Comparison of ENCODE assay signal across 20 cellular contexts in the genomic region with DNA sequence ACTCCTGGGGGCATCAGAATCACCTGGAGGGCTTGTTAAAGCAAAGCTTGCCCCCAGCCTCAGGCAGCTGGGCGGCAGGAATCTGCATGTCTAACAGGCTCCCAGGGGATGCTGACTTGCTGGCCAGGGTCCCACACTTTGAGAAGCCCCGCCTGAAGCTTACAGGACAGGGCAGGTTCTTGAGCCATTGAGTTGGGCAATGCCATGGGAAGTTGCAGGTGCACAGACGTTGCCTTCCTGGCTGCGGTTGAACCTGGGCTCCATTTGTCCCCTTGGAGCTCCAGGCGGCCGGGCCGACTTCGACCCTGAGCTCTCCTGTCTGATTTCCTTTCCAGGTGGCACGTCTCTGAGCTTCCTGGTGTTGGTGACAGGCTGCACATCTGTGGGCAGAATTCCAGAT. TPM values are rescaled to one million over a fixed set of nuclear protein-coding genes. Genes with fewer than 3 reads are reported as not detected.
DNase-seq lines count a peak whose midpoint lies in the region; FAIRE-seq and TF ChIP-seq lines count a peak whose summit lies in the region.
"Had no signal": no experiment of that assay in that cellular context is flagged by ENCODE, and none has a peak within 500 bp of the region (broad histone marks: within the 10 kb centered on the region; RNA-seq: fewer than 3 reads in every experiment).

No MANE protein-coding gene starts in this region.

- peaks cover 61% of the 10 kb centered on the region for H3K4me1 Mint-ChIP-seq in HFFc6 (ENCODE audit: low read depth)
- peaks cover 46% of the 10 kb centered on the region for H3K4me1 Mint-ChIP-seq in activated naive CD8-positive, alpha-beta T cell treated with anti-CD3 and anti-CD28 coated beads for 36 hours

- TF ChIP-seq CTCF in HFFc6 (IDR thresholded peaks at IDR 0.05) (no peak), H1 (IDR thresholded peaks at IDR 0.05; ENCODE audit: control extremely low read depth in 1 of 3, insufficient read depth in 1 of 3, low read depth in 1 of 3, low read length in 3 of 3) (no peak), OCI-LY7 (conservative IDR thresholded peaks at IDR 0.05; ENCODE audit: low read length) (no peak)

- H3K79me2 ChIP-seq in H1 (ENCODE audit: control insufficient read depth in 1 of 2, insufficient read depth in 2 of 2, low read length in 2 of 2) (no peaks in the 10 kb centered on the region), trophoblast cell (ENCODE audit: control insufficient read depth, insufficient read depth, low read length, poor library complexity) (peaks cover 4% of the 10 kb centered on the region), OCI-LY7 (ENCODE audit: insufficient read depth, low read depth, low read length) (no peaks in the 10 kb centered on the region)

- CTCF ChIA-PET in H1 (lab: Charles Lee; ENCODE audit: partially characterized antibody), result interaction anchor here (0.9 to 1.7 kb wide), 6 partner anchors 13 to 186 kb away, joined by 3 to 4 read pairs (median 3); no protein-coding TSS in a partner anchor
- CTCF ChIA-PET in OCI-LY7 (lab: Charles Lee; ENCODE audit: unreplicated experiment), result no interaction called here

- no peaks in the 10 kb centered on the region for H3K9me3 ChIP-seq in H1 (ENCODE audit: insufficient read depth in 2 of 2, low read depth in 1 of 2, low read length in 1 of 2)
- peaks cover 2% of the 10 kb centered on the region for H3K9me3 ChIP-seq in trophoblast cell (ENCODE audit: insufficient read depth, low read depth, low read length)
- H3K9me3 ChIP-seq in OCI-LY7 (ENCODE audit: low read length), result no peaks in the 10 kb centered on the region
- H3K9me3 ChIP-seq: colonic mucosa, suprapubic skin had no signal

- H3K4ac ChIP-seq in H1 (replicated peaks; ENCODE audit: insufficient read length, low read depth, low read length), result no peak overlapping the region
- H3K4ac ChIP-seq in trophoblast cell (ENCODE audit: low read depth, low read length), result no peak overlapping the region

- no peak overlapping the region for H2AFZ ChIP-seq in H1 (ENCODE audit: low read length)
- no peak overlapping the region for H2AFZ ChIP-seq in trophoblast cell (ENCODE audit: insufficient read depth, low read length, poor library complexity)
- no peak overlapping the region for H2AFZ ChIP-seq in OCI-LY7 (ENCODE audit: low read length)

- no peak for FAIRE-seq in H1 (lab: Jason Lieb, UNC)

- H2AK5ac ChIP-seq in H1 (ENCODE audit: low read depth, low read length) (no peak overlapping the region), trophoblast cell (ENCODE audit: low read length) (no peak overlapping the region)

- WGBS in H1 (ENCODE audit: extremely low coverage in 1 of 2, insufficient coverage in 1 of 2, insufficient read length in 1 of 2, insufficient replicate concordance in 2 of 2, low coverage in 1 of 2, low lambda C conversion rate in 2 of 2, missing lambda C conversion rate in 1 of 2), 2 experiments, result 93% methylated on average over 9 of the region's 9 CpGs; no CpG with 5 or more reads in 1 of the 2 experiments
- WGBS in trophoblast cell (ENCODE audit: extremely low coverage, insufficient coverage, insufficient read length), result no CpG with 5 or more reads among the region's 9 CpGs

- H3K9ac ChIP-seq in H1 (replicated peaks in 1 of 4; ENCODE audit: extremely low read depth in 1 of 4, low read depth in 3 of 4, low read length in 3 of 4), result no peak overlapping the region
- H3K9ac ChIP-seq in trophoblast cell (ENCODE audit: low read length), result no peak overlapping the region

- no peaks in the 10 kb centered on the region for H3K23me2 ChIP-seq in H1 (ENCODE audit: low read depth, low read length)

- H2BK12ac ChIP-seq in H1 (ENCODE audit: low read depth, low read length) (no peak overlapping the region), trophoblast cell (ENCODE audit: low read length) (no peak overlapping the region)

- peak; percentile 46 for DNase-seq in DMS 273 (lab: John Stamatoyannopoulos, UW; ENCODE audit: unreplicated experiment)
- DNase-seq in DMS 273 treated with DMSO at 0.1 percent for 48 hours (lab: John Stamatoyannopoulos, UW), result no peak
- no peak for DNase-seq in HFFc6
- no peak for DNase-seq in H1 (ENCODE audit: low read depth in 1 of 2, low spot score in 2 of 2)
- DNase-seq in trophoblast cell, result no peak
- DNase-seq in activated naive CD8-positive, alpha-beta T cell treated with anti-CD3 and anti-CD28 coated beads for 36 hours, result no peak
- no peak for DNase-seq in OCI-LY7 (ENCODE audit: low spot score)
- no peak for DNase-seq in activated CD4-positive, CD25-positive, alpha-beta regulatory T cell (lab: John Stamatoyannopoulos, UW)
- DNase-seq: activated naive CD4-positive, alpha-beta T cell treated with Interleukin-2 at 50 U/mL for 16 hours; CD4-positive, CD25-positive, alpha-beta regulatory T cell; colonic mucosa; DND-41; foreskin melanocyte; NCI-H1048; NCI-H2081; NCI-H510A; stimulated activated CD4-positive, alpha-beta T cell treated with anti-CD3 and anti-CD28 coated beads, Interleukin-4, amount 100 ng/mL, for 24 hours; T1000 had no signal

- no peak overlapping the region for H3K23ac ChIP-seq in H1 (ENCODE audit: insufficient read length)
- no peak overlapping the region for H3K23ac ChIP-seq in trophoblast cell (ENCODE audit: low read length)

- H4K20me1 ChIP-seq in H1 (replicated peaks in 1 of 2; ENCODE audit: control insufficient read depth in 1 of 2, insufficient read depth in 2 of 2, low read length in 2 of 2) (peaks cover 0 to 2% of the 10 kb centered on the region in 2 experiments), OCI-LY7 (ENCODE audit: insufficient read depth, low read length) (no peaks in the 10 kb centered on the region)

- H3K4me3 ChIP-seq in H1 (ENCODE audit: extremely low read depth in 1 of 4, insufficient read depth in 2 of 4, low read depth in 3 of 4, low read length in 4 of 4) (no peak overlapping the region), trophoblast cell (ENCODE audit: low read depth, low read length) (no peak overlapping the region), OCI-LY7 (ENCODE audit: low read depth, low read length, poor library complexity, severe bottlenecking) (no peak overlapping the region)
- H3K4me3 ChIP-seq: colonic mucosa, suprapubic skin had no signal

- H4K12ac ChIP-seq in trophoblast cell (ENCODE audit: low read depth, low read length), result no peak overlapping the region

- no peaks in the 10 kb centered on the region for H3K27me3 ChIP-seq in H1 (replicated peaks in 1 of 4; ENCODE audit: control insufficient read depth in 3 of 4, extremely low read depth in 1 of 4, insufficient read depth in 3 of 4, low read length in 3 of 4)
- no peaks in the 10 kb centered on the region for H3K27me3 ChIP-seq in trophoblast cell (ENCODE audit: insufficient read depth, low read length)
- H3K27me3 ChIP-seq: colonic mucosa, suprapubic skin had no signal

- H2BK120ac ChIP-seq in H1 (replicated peaks; ENCODE audit: low read depth, low read length) (no peak overlapping the region), trophoblast cell (ENCODE audit: insufficient read depth, low read length, poor library complexity) (no peak overlapping the region)

- no peak overlapping the region for H2BK15ac ChIP-seq in H1 (ENCODE audit: low read length)

- H3K14ac ChIP-seq in H1 (ENCODE audit: insufficient read length) (no peak overlapping the region), trophoblast cell (ENCODE audit: low read length) (no peak overlapping the region)

- H3K9me2 ChIP-seq in OCI-LY7 (ENCODE audit: insufficient read depth, low read length), result no peaks in the 10 kb centered on the region

- peak overlapping the region; percentile 100; the same call in 1 of the 2 replicates for H3K27ac Mint-ChIP-seq in HFFc6
- H3K27ac Mint-ChIP-seq in activated naive CD8-positive, alpha-beta T cell treated with anti-CD3 and anti-CD28 coated beads for 36 hours, result no peak overlapping the region

- no peak overlapping the region for H3K18ac ChIP-seq in H1 (ENCODE audit: extremely low read depth, low read length)
- H3K18ac ChIP-seq in trophoblast cell (ENCODE audit: low read length), result peak overlapping the region; percentile 26

- no TSS peak for BruUV-seq in OCI-LY7 (replicated peaks; lab: Mats Ljungman, UMichigan)

- TF ChIP-seq POLR2A in H1 (IDR thresholded peaks at IDR 0.05; ENCODE audit: control extremely low read depth in 1 of 2, low read depth in 2 of 2, low read length in 2 of 2), result no peak

- POLR2A ChIA-PET in H1 (lab: Charles Lee; ENCODE audit: partially characterized antibody), result interaction anchor here (1.0 to 1.6 kb wide), 3 partner anchors 11 to 29 kb away, joined by 4 read pairs; no protein-coding TSS in a partner anchor
- POLR2A ChIA-PET in OCI-LY7 (lab: Charles Lee), result no interaction called here

- H4K91ac ChIP-seq in H1 (replicated peaks; ENCODE audit: insufficient read length, low read length), result no peak overlapping the region
- no peak overlapping the region for H4K91ac ChIP-seq in trophoblast cell (ENCODE audit: low read depth, low read length)

- no peaks in the 10 kb centered on the region for H3K9me3 Mint-ChIP-seq in HFFc6
- H3K9me3 Mint-ChIP-seq in activated naive CD8-positive, alpha-beta T cell treated with anti-CD3 and anti-CD28 coated beads for 36 hours, result no peaks in the 10 kb centered on the region
- H3K9me3 Mint-ChIP-seq: CD4-positive, CD25-positive, alpha-beta regulatory T cell had no signal

- peaks cover 10% of the 10 kb centered on the region for H3K27me3 Mint-ChIP-seq in HFFc6 (ENCODE audit: insufficient read depth)
- H3K27me3 Mint-ChIP-seq in activated naive CD8-positive, alpha-beta T cell treated with anti-CD3 and anti-CD28 coated beads for 36 hours, result no peaks in the 10 kb centered on the region
- H3K27me3 Mint-ChIP-seq: CD4-positive, CD25-positive, alpha-beta regulatory T cell had no signal

- H3K36me3 Mint-ChIP-seq in HFFc6 (ENCODE audit: low read depth), result peaks cover 13% of the 10 kb centered on the region
- H3K36me3 Mint-ChIP-seq in activated naive CD8-positive, alpha-beta T cell treated with anti-CD3 and anti-CD28 coated beads for 36 hours, result peaks cover 18% of the 10 kb centered on the region

- no peak for TF ChIP-seq RAD21 in H1 (IDR thresholded peaks at IDR 0.05 in 1 of 2, conservative IDR thresholded peaks at IDR 0.05 in 1 of 2; ENCODE audit: low read depth in 2 of 2, low read length in 2 of 2)

- peaks cover 0 to 12% (median 6%) of the 10 kb centered on the region in 4 experiments; a peak in 4 of 7 replicates for H3K4me1 ChIP-seq in H1 (replicated peaks in 1 of 4; ENCODE audit: control insufficient read depth in 3 of 4, insufficient read depth in 4 of 4, low read length in 3 of 4)
- H3K4me1 ChIP-seq in trophoblast cell (ENCODE audit: control insufficient read depth in 1 of 2, insufficient read depth in 2 of 2, low read length in 2 of 2), result peaks cover 21% of the 10 kb centered on the region in 2 experiments
- H3K4me1 ChIP-seq in OCI-LY7 (ENCODE audit: insufficient read depth, low read length, poor library complexity, severe bottlenecking), result no peaks in the 10 kb centered on the region

- H2BK20ac ChIP-seq in H1 (ENCODE audit: low read length), result no peak overlapping the region

- H3K36me3 ChIP-seq in H1 (ENCODE audit: control insufficient read depth in 2 of 4, insufficient read depth in 4 of 4, low read length in 3 of 4) (no peaks in the 10 kb centered on the region), trophoblast cell (ENCODE audit: control insufficient read depth in 1 of 2, insufficient read depth in 2 of 2, low read length in 2 of 2) (peaks cover 6 to 14% of the 10 kb centered on the region in 2 experiments), OCI-LY7 (ENCODE audit: insufficient read depth, low read length) (no peaks in the 10 kb centered on the region)
- H3K36me3 ChIP-seq: colonic mucosa, suprapubic skin had no signal

- no peak overlapping the region for H3K4me2 ChIP-seq in H1 (ENCODE audit: insufficient read depth in 1 of 2, low read depth in 2 of 2, low read length in 2 of 2)
- H3K4me2 ChIP-seq in trophoblast cell (ENCODE audit: low read length), result no peak overlapping the region
- no peak overlapping the region for H3K4me2 ChIP-seq in OCI-LY7 (ENCODE audit: low read length)

- H3K56ac ChIP-seq in H1 (replicated peaks; ENCODE audit: insufficient read length, low read depth, low read length), result no peak overlapping the region

- H4K8ac ChIP-seq in H1 (ENCODE audit: extremely low read depth, insufficient read depth, low read length) (peak overlapping the region; percentile 41; the same call in 1 of the 2 replicates), trophoblast cell (ENCODE audit: low read depth, low read length) (no peak overlapping the region)

- intact Hi-C loops in OCI-LY7 (cut with micrococcal nuclease; ENCODE audit: unreplicated experiment), result no loop called here

- H2BK5ac ChIP-seq in H1 (ENCODE audit: low read depth, low read length) (no peak overlapping the region), trophoblast cell (ENCODE audit: low read depth, low read length, poor library complexity) (no peak overlapping the region)

- TF ChIP-seq EP300 in H1 (IDR thresholded peaks at IDR 0.05; ENCODE audit: borderline replicate concordance in 1 of 2, low read depth in 2 of 2, low read length in 2 of 2), result no peak

- no peak overlapping the region for H4K5ac ChIP-seq in H1 (ENCODE audit: insufficient read length, low read depth, low read length)

- no peak overlapping the region for H3K4me3 Mint-ChIP-seq in HFFc6
- no peak overlapping the region for H3K4me3 Mint-ChIP-seq in activated naive CD8-positive, alpha-beta T cell treated with anti-CD3 and anti-CD28 coated beads for 36 hours

- no peak overlapping the region for H3K27ac ChIP-seq in H1 (ENCODE audit: low read depth, low read length)
- H3K27ac ChIP-seq in trophoblast cell (ENCODE audit: low read depth, low read length), result no peak overlapping the region
- no peak overlapping the region for H3K27ac ChIP-seq in OCI-LY7 (ENCODE audit: low read depth, low read length, poor library complexity, severe bottlenecking)
- H3K27ac ChIP-seq: 22Rv1, colonic mucosa, suprapubic skin had no signal

- H3K79me1 ChIP-seq in H1 (ENCODE audit: low read depth, low read length), result no peaks in the 10 kb centered on the region
- H3K79me1 ChIP-seq in trophoblast cell (ENCODE audit: low read length), result peaks cover 14% of the 10 kb centered on the region

RNA-seq across cellular contexts. Expression of gene SYNJ2, which starts 46.8 kb away (rescaled TPM):
- 10 to 100 TPM; 31.8 to 46.4 (median 41.3) TPM for total RNA-seq in HFFc6 (2021; fragmentation: NEBNext Ultra II Directional; extraction: Animal tissue kit (Norgen Biotek cat#: 25700))
- 13.5 and 13.9 TPM in 2 replicates for total RNA-seq in H1 (2021; fragmentation: NEBNext Ultra II Directional; extraction: Animal tissue kit (Norgen Biotek cat#: 25700))
- 3.7 TPM in 2 replicates for polyA plus RNA-seq in H1 (2011; rRNA removed)
- 3.4 TPM for polyA plus RNA-seq in H1 (2011; cell fraction: cytosol; rRNA removed)
- 8.0 TPM for polyA plus RNA-seq in H1 (2011; cell fraction: nucleus; rRNA removed)
- 4.8 to 6.4 TPM (median 5.5 TPM) in 4 replicates for polyA plus RNA-seq in H1 (2012, experiment 1 of 2)
- polyA plus RNA-seq in H1 (2012, experiment 2 of 2), result 2.3 TPM
- polyA plus RNA-seq in H1 (2013, experiment 1 of 2), result 6.1 TPM
- polyA plus RNA-seq in H1 (2013, experiment 2 of 2), result 5.8 TPM
- polyA minus RNA-seq in H1 (2011; rRNA and poly(A)+ RNA removed), result 8.9 and 9.5 TPM in 2 replicates
- 5.3 TPM for polyA minus RNA-seq in H1 (2011; cell fraction: cytosol; rRNA and poly(A)+ RNA removed)
- 6.2 TPM for polyA minus RNA-seq in H1 (2011; cell fraction: nucleus; rRNA and poly(A)+ RNA removed)
- polyA plus RNA-seq in trophoblast cell (2013), result 22.0 and 25.0 TPM in 2 replicates
- 10 to 100 TPM; 28.1 to 29.4 TPM for total RNA-seq in activated naive CD8-positive, alpha-beta T cell treated with anti-CD3 and anti-CD28 coated beads for 36 hours
- total RNA-seq in OCI-LY7 (2014; rRNA removed; shearing (Covaris generic)), result not detected in 2 replicates
- 0.09 and 0.21 TPM in 2 replicates for total RNA-seq in OCI-LY7 (2022)

Comparison
In these comparisons a context has a peak if more than half of its experiments do, and no peak if none do; other contexts are left out.
1. RNA of gene SYNJ2, which starts 46.8 kb away (total RNA-seq): 31.8 to 46.4 TPM in HFFc6, 28.1 to 29.4 TPM in activated naive CD8-positive, alpha-beta T cell treated with anti-CD3 and anti-CD28 coated beads for 36 hours and 13.5 to 13.9 TPM in H1; 0.09 to 0.21 TPM in OCI-LY7; every median in the first group is over 10 times any median in the second.